Comparison of ENCODE assay signal across 7 cellular contexts in the genomic region with DNA sequence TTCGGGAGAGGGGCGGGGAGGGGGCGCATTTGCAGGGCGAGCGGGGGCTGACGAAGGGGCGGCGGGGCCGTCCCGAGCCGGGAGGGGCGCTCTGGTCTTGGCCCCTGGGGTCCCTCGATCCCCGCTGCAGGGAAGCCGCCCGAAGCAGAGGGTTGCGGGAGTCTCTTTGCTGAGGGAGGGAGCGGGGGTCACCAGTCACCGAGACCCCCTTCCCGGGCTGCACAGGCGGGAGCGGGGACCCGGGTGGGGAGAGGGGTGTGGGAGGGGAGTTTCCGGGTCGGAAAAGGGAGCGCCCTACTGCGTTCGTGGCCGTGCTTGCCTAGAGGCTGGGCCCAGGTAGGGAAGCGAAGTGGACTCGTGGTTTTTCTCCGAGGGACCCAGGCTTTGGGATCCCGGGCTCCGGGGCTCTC. TPM values are rescaled to one million over a fixed set of nuclear protein-coding genes. Genes with fewer than 3 reads are reported as not detected.
DNase-seq lines count a peak whose midpoint lies in the region; ATAC-seq, FAIRE-seq and TF ChIP-seq lines count a peak whose summit lies in the region.
"Had no signal": no experiment of that assay in that cellular context is flagged by ENCODE, and none has a peak within 500 bp of the region (broad histone marks: within the 10 kb centered on the region; RNA-seq: fewer than 3 reads in every experiment).

No MANE protein-coding gene starts in this region.

- peak overlapping the region; percentile 80 for H3K4me3 Mint-ChIP-seq in activated CD8-positive, alpha-beta T cell treated with anti-CD3 and anti-CD28 coated beads, Interleukin-2, amount 10 ng/mL, durations not matched to agents 7 days and 5 days
- peak overlapping the region; percentile 87 for H3K4me3 Mint-ChIP-seq in memory B cell

- H3K36me3 Mint-ChIP-seq in activated CD8-positive, alpha-beta T cell treated with anti-CD3 and anti-CD28 coated beads, Interleukin-2, amount 10 ng/mL, durations not matched to agents 7 days and 5 days (ENCODE audit: low read depth): peaks cover 17% of the 10 kb centered on the region
- H3K36me3 Mint-ChIP-seq in memory B cell: peaks cover 12% of the 10 kb centered on the region

- FAIRE-seq in GM12891 (lab: Jason Lieb, UNC): no peak

- no peak overlapping the region for H3K27ac Mint-ChIP-seq in activated CD8-positive, alpha-beta T cell treated with anti-CD3 and anti-CD28 coated beads, Interleukin-2, amount 10 ng/mL, durations not matched to agents 7 days and 5 days
- H3K27ac Mint-ChIP-seq in memory B cell: no peak overlapping the region

- CTCF ChIA-PET in activated CD8-positive, alpha-beta T cell treated with anti-CD3 and anti-CD28 coated beads, Interleukin-2, amount 10 ng/mL, durations not matched to agents 7 days and 5 days (lab: Charles Lee): interaction anchor here (0.9 to 5.1 kb wide), 6 partner anchors 11 to 136 kb away, joined by 3 to 72 read pairs (median 8); no protein-coding TSS in a partner anchor

- TF ChIP-seq POLR2A in GM12891 (IDR thresholded peaks at IDR 0.05; ENCODE audit: low read depth, low read length): no peak

- ATAC-seq in activated CD4-positive, CD25-positive, alpha-beta regulatory T cell treated with anti-CD3 and anti-CD28 coated beads, Interleukin-2, amount 50 U/mL, for 24 hours: peak; percentile 22 to 36
- ATAC-seq in activated CD8-positive, alpha-beta T cell treated with anti-CD3 and anti-CD28 coated beads, Interleukin-2, amount 10 ng/mL, durations not matched to agents 7 days and 5 days: peak; percentile 46
- ATAC-seq in memory B cell (ENCODE audit: low read depth): peak; percentile 14

- DNase-seq in activated CD4-positive, CD25-positive, alpha-beta regulatory T cell (lab: John Stamatoyannopoulos, UW): no peak
- DNase-seq in activated CD8-positive, alpha-beta T cell treated with anti-CD3 and anti-CD28 coated beads, Interleukin-2, amount 10 ng/mL, durations not matched to agents 7 days and 5 days: no peak
- DNase-seq in memory B cell (ENCODE audit: low spot score in 2 of 2): no peak
- no peak for DNase-seq in GM12891 (ENCODE audit: insufficient read length, low spot score)
- DNase-seq in ecto neural progenitor cell (ENCODE audit: low spot score): no peak

- POLR2A ChIA-PET in activated CD8-positive, alpha-beta T cell treated with anti-CD3 and anti-CD28 coated beads, Interleukin-2, amount 10 ng/mL, durations not matched to agents 7 days and 5 days (lab: Charles Lee): no interaction called here

- peaks cover 14% of the 10 kb centered on the region for H3K4me1 Mint-ChIP-seq in activated CD8-positive, alpha-beta T cell treated with anti-CD3 and anti-CD28 coated beads, Interleukin-2, amount 10 ng/mL, durations not matched to agents 7 days and 5 days (ENCODE audit: low read depth)
- H3K4me1 Mint-ChIP-seq in memory B cell: peaks cover 15% of the 10 kb centered on the region

- H3K9me3 Mint-ChIP-seq in activated CD8-positive, alpha-beta T cell treated with anti-CD3 and anti-CD28 coated beads, Interleukin-2, amount 10 ng/mL, durations not matched to agents 7 days and 5 days (ENCODE audit: insufficient read depth): no peaks in the 10 kb centered on the region
- no peaks in the 10 kb centered on the region for H3K9me3 Mint-ChIP-seq in memory B cell

- peaks cover 17% of the 10 kb centered on the region for H3K27me3 Mint-ChIP-seq in activated CD8-positive, alpha-beta T cell treated with anti-CD3 and anti-CD28 coated beads, Interleukin-2, amount 10 ng/mL, durations not matched to agents 7 days and 5 days (ENCODE audit: low read depth)
- H3K27me3 Mint-ChIP-seq in memory B cell: peaks cover 2% of the 10 kb centered on the region

TF ChIP-seq in GM12891, 5 proteins besides CTCF, POLR2A, EP300 and RAD21:
- no peak for TF ChIP-seq PAX5 (IDR thresholded peaks at IDR 0.05; ENCODE audit: insufficient read depth, low read length, severe bottlenecking)
- no peak for TF ChIP-seq TAF1 (IDR thresholded peaks at IDR 0.05; ENCODE audit: low read depth, low read length)
- TF ChIP-seq POU2F2 (IDR thresholded peaks at IDR 0.05; ENCODE audit: low read depth, low read length): no peak
- no peak for TF ChIP-seq SPI1 (IDR thresholded peaks at IDR 0.05; ENCODE audit: low read depth, low read length)
- TF ChIP-seq POLR2AphosphoS5 (IDR thresholded peaks at IDR 0.05; ENCODE audit: low read depth, low read length): no peak

RNA-seq across cellular contexts. Expression of gene AP1S1, which starts 0.4 kb away (rescaled TPM):
- 10 to 100 TPM; 46.2 to 48.9 TPM for total RNA-seq in activated CD8-positive, alpha-beta T cell treated with anti-CD3 and anti-CD28 coated beads, Interleukin-2, amount 10 ng/mL, durations not matched to agents 7 days and 5 days
- 73.3 TPM for polyA plus RNA-seq in GM12891 (2012; ENCODE audit: low read depth, missing spikeins)

RNA-seq across cellular contexts. Expression of gene VGF, which starts 10.7 kb away (rescaled TPM):
- under 1 TPM; 0.29 to 0.53 TPM for total RNA-seq in activated CD8-positive, alpha-beta T cell treated with anti-CD3 and anti-CD28 coated beads, Interleukin-2, amount 10 ng/mL, durations not matched to agents 7 days and 5 days
- 0.06 TPM for polyA plus RNA-seq in GM12891 (2012; ENCODE audit: low read depth, missing spikeins)

RNA-seq across cellular contexts. Expression of gene NAT16, which starts 25.4 kb away (rescaled TPM):
- not detected for total RNA-seq in activated CD8-positive, alpha-beta T cell treated with anti-CD3 and anti-CD28 coated beads, Interleukin-2, amount 10 ng/mL, durations not matched to agents 7 days and 5 days
- not detected for polyA plus RNA-seq in GM12891 (2012; ENCODE audit: low read depth, missing spikeins)
- total RNA-seq: pulmonary artery endothelial cell had no signal

RNA-seq across cellular contexts. Expression of gene SERPINE1, which starts 27.8 kb away (rescaled TPM):
- under 1 TPM; 0.47 to 0.58 TPM for total RNA-seq in activated CD8-positive, alpha-beta T cell treated with anti-CD3 and anti-CD28 coated beads, Interleukin-2, amount 10 ng/mL, durations not matched to agents 7 days and 5 days
- polyA plus RNA-seq in GM12891 (2012; ENCODE audit: low read depth, missing spikeins): 0.47 TPM

RNA-seq across cellular contexts. Expression of gene MOGAT3, which starts 46.1 kb away (rescaled TPM):
- total RNA-seq in activated CD8-positive, alpha-beta T cell treated with anti-CD3 and anti-CD28 coated beads, Interleukin-2, amount 10 ng/mL, durations not matched to agents 7 days and 5 days: not detected
- not detected for polyA plus RNA-seq in GM12891 (2012; ENCODE audit: low read depth, missing spikeins)
- total RNA-seq: pulmonary artery endothelial cell had no signal
